1 cellular context compared by ENCODE assay signal in the genomic region with DNA sequence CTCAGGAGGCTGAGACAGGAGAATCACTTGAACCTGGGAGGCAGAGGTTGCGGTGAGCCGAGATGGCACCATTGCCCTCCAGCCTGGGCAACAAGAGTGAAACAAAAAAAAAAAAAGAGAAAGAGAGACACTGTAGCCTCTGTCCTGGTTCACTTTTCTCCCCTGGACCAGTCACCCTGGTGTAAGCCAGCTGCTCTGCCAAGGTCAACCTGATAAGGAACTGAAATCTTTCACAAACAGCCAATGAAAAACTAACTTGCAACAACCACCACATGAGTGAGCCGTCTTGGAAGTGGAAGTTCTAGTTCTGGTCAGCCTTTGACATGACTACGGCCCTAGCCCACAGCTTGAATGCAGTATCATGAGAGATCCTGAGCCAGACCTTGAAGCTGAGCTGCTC.
A peak's percentile ranks its signal among the peaks of the same experiment; 100 is the strongest.
TF ChIP-seq lines count a peak whose summit lies in the region.

No MANE protein-coding gene starts in this region.

TF ChIP-seq in HepG2, 621 proteins besides CTCF, POLR2A, EP300 and RAD21 (continued from another document and continues in another):
- TF ChIP-seq, protein P1, sequence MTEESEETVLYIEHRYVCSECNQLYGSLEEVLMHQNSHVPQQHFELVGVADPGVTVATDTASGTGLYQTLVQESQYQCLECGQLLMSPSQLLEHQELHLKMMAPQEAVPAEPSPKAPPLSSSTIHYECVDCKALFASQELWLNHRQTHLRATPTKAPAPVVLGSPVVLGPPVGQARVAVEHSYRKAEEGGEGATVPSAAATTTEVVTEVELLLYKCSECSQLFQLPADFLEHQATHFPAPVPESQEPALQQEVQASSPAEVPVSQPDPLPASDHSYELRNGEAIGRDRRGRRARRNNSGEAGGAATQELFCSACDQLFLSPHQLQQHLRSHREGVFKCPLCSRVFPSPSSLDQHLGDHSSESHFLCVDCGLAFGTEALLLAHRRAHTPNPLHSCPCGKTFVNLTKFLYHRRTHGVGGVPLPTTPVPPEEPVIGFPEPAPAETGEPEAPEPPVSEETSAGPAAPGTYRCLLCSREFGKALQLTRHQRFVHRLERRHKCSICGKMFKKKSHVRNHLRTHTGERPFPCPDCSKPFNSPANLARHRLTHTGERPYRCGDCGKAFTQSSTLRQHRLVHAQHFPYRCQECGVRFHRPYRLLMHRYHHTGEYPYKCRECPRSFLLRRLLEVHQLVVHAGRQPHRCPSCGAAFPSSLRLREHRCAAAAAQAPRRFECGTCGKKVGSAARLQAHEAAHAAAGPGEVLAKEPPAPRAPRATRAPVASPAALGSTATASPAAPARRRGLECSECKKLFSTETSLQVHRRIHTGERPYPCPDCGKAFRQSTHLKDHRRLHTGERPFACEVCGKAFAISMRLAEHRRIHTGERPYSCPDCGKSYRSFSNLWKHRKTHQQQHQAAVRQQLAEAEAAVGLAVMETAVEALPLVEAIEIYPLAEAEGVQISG (CRISPR knock-in tag; IDR thresholded peaks at IDR 0.05), result no peak
- 0 out of 2 replicates have a peak, but pooled peaks have one; percentile 10 for TF ChIP-seq CEBPG (CRISPR knock-in tag; IDR thresholded peaks at IDR 0.05)
- TF ChIP-seq, protein P2, sequence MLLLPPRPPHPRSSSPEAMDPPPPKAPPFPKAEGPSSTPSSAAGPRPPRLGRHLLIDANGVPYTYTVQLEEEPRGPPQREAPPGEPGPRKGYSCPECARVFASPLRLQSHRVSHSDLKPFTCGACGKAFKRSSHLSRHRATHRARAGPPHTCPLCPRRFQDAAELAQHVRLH (CRISPR knock-in tag; IDR thresholded peaks at IDR 0.05; ENCODE audit: borderline replicate concordance, low read depth), result no peak
- TF ChIP-seq, protein P3, sequence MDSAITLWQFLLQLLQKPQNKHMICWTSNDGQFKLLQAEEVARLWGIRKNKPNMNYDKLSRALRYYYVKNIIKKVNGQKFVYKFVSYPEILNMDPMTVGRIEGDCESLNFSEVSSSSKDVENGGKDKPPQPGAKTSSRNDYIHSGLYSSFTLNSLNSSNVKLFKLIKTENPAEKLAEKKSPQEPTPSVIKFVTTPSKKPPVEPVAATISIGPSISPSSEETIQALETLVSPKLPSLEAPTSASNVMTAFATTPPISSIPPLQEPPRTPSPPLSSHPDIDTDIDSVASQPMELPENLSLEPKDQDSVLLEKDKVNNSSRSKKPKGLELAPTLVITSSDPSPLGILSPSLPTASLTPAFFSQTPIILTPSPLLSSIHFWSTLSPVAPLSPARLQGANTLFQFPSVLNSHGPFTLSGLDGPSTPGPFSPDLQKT (CRISPR knock-in tag; IDR thresholded peaks at IDR 0.05; ENCODE audit: borderline replicate concordance), result no peak
- TF ChIP-seq IKZF1 (IDR thresholded peaks at IDR 0.05), result no peak
- TF ChIP-seq ZNF549 (CRISPR knock-in tag; IDR thresholded peaks at IDR 0.05), result no peak
- TF ChIP-seq ERF (CRISPR knock-in tag; IDR thresholded peaks at IDR 0.05), result no peak
- TF ChIP-seq RBAK (CRISPR knock-in tag; IDR thresholded peaks at IDR 0.05), result no peak
- no peak for TF ChIP-seq SCMH1 (CRISPR knock-in tag; IDR thresholded peaks at IDR 0.05; ENCODE audit: borderline replicate concordance)
- no peak for TF ChIP-seq CBX1 (IDR thresholded peaks at IDR 0.05; ENCODE audit: low read depth)
- TF ChIP-seq PAX8 (CRISPR knock-in tag; IDR thresholded peaks at IDR 0.05; ENCODE audit: borderline replicate concordance), result no peak
- TF ChIP-seq, protein P4, sequence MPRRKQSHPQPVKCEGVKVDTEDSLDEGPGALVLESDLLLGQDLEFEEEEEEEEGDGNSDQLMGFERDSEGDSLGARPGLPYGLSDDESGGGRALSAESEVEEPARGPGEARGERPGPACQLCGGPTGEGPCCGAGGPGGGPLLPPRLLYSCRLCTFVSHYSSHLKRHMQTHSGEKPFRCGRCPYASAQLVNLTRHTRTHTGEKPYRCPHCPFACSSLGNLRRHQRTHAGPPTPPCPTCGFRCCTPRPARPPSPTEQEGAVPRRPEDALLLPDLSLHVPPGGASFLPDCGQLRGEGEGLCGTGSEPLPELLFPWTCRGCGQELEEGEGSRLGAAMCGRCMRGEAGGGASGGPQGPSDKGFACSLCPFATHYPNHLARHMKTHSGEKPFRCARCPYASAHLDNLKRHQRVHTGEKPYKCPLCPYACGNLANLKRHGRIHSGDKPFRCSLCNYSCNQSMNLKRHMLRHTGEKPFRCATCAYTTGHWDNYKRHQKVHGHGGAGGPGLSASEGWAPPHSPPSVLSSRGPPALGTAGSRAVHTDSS (CRISPR knock-in tag; conservative IDR thresholded peaks at IDR 0.05), result no peak
- no peak for TF ChIP-seq NR2F6 (IDR thresholded peaks at IDR 0.05)
- TF ChIP-seq NR2F6 (CRISPR knock-in tag; IDR thresholded peaks at IDR 0.05), result no peak
- TF ChIP-seq ZNF772 (CRISPR knock-in tag; IDR thresholded peaks at IDR 0.05), result no peak
- TF ChIP-seq ZNF556 (CRISPR knock-in tag; IDR thresholded peaks at IDR 0.05; ENCODE audit: borderline replicate concordance), result no peak
- no peak for TF ChIP-seq DNMT3B (CRISPR knock-in tag; conservative IDR thresholded peaks at IDR 0.05)
- no peak for TF ChIP-seq HNRNPL (IDR thresholded peaks at IDR 0.05; ENCODE audit: low read depth, low read length)
- TF ChIP-seq, protein P5, sequence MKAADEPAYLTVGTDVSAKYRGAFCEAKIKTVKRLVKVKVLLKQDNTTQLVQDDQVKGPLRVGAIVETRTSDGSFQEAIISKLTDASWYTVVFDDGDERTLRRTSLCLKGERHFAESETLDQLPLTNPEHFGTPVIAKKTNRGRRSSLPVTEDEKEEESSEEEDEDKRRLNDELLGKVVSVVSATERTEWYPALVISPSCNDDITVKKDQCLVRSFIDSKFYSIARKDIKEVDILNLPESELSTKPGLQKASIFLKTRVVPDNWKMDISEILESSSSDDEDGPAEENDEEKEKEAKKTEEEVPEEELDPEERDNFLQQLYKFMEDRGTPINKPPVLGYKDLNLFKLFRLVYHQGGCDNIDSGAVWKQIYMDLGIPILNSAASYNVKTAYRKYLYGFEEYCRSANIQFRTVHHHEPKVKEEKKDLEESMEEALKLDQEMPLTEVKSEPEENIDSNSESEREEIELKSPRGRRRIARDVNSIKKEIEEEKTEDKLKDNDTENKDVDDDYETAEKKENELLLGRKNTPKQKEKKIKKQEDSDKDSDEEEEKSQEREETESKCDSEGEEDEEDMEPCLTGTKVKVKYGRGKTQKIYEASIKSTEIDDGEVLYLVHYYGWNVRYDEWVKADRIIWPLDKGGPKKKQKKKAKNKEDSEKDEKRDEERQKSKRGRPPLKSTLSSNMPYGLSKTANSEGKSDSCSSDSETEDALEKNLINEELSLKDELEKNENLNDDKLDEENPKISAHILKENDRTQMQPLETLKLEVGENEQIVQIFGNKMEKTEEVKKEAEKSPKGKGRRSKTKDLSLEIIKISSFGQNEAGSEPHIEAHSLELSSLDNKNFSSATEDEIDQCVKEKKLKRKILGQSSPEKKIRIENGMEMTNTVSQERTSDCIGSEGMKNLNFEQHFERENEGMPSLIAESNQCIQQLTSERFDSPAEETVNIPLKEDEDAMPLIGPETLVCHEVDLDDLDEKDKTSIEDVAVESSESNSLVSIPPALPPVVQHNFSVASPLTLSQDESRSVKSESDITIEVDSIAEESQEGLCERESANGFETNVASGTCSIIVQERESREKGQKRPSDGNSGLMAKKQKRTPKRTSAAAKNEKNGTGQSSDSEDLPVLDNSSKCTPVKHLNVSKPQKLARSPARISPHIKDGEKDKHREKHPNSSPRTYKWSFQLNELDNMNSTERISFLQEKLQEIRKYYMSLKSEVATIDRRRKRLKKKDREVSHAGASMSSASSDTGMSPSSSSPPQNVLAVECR (CRISPR knock-in tag; IDR thresholded peaks at IDR 0.05; ENCODE audit: borderline replicate concordance), result no peak
- TF ChIP-seq SAP130 (CRISPR knock-in tag; IDR thresholded peaks at IDR 0.05; ENCODE audit: low read depth), result 0 out of 2 replicates have a peak, but pooled peaks have one; percentile 33
- no peak for TF ChIP-seq KLF13 (CRISPR knock-in tag; IDR thresholded peaks at IDR 0.05)
- no peak for TF ChIP-seq ZNF737 (CRISPR knock-in tag; IDR thresholded peaks at IDR 0.05; ENCODE audit: borderline replicate concordance)
- TF ChIP-seq SP1 (IDR thresholded peaks at IDR 0.05), result no peak
- TF ChIP-seq SP1 (CRISPR knock-in tag; IDR thresholded peaks at IDR 0.05), result no peak
- TF ChIP-seq, protein P6, sequence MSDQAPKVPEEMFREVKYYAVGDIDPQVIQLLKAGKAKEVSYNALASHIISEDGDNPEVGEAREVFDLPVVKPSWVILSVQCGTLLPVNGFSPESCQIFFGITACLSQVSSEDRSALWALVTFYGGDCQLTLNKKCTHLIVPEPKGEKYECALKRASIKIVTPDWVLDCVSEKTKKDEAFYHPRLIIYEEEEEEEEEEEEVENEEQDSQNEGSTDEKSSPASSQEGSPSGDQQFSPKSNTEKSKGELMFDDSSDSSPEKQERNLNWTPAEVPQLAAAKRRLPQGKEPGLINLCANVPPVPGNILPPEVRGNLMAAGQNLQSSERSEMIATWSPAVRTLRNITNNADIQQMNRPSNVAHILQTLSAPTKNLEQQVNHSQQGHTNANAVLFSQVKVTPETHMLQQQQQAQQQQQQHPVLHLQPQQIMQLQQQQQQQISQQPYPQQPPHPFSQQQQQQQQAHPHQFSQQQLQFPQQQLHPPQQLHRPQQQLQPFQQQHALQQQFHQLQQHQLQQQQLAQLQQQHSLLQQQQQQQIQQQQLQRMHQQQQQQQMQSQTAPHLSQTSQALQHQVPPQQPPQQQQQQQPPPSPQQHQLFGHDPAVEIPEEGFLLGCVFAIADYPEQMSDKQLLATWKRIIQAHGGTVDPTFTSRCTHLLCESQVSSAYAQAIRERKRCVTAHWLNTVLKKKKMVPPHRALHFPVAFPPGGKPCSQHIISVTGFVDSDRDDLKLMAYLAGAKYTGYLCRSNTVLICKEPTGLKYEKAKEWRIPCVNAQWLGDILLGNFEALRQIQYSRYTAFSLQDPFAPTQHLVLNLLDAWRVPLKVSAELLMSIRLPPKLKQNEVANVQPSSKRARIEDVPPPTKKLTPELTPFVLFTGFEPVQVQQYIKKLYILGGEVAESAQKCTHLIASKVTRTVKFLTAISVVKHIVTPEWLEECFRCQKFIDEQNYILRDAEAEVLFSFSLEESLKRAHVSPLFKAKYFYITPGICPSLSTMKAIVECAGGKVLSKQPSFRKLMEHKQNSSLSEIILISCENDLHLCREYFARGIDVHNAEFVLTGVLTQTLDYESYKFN (CRISPR knock-in tag; conservative IDR thresholded peaks at IDR 0.05), result peak; percentile 42
- 0 out of 2 replicates have a peak, but pooled peaks have one; percentile 42 for TF ChIP-seq KMT2A (CRISPR knock-in tag; IDR thresholded peaks at IDR 0.05)
- TF ChIP-seq ZFAT (CRISPR knock-in tag; conservative IDR thresholded peaks at IDR 0.05), result no peak
- no peak for TF ChIP-seq FOXC1 (CRISPR knock-in tag; IDR thresholded peaks at IDR 0.05; ENCODE audit: borderline replicate concordance)
- TF ChIP-seq ESRRA (CRISPR knock-in tag; IDR thresholded peaks at IDR 0.05; ENCODE audit: low read depth), result 0 out of 2 replicates have a peak, but pooled peaks have one; percentile 12
- no peak for TF ChIP-seq AKAP8 (CRISPR knock-in tag; IDR thresholded peaks at IDR 0.05)
- TF ChIP-seq FOSL2 (CRISPR knock-in tag; IDR thresholded peaks at IDR 0.05), result 0 out of 2 replicates have a peak, but pooled peaks have one; percentile 18
- no peak for TF ChIP-seq PRPF4 (IDR thresholded peaks at IDR 0.05; ENCODE audit: low read depth, low read length, poor library complexity, severe bottlenecking)
- TF ChIP-seq, protein P7, sequence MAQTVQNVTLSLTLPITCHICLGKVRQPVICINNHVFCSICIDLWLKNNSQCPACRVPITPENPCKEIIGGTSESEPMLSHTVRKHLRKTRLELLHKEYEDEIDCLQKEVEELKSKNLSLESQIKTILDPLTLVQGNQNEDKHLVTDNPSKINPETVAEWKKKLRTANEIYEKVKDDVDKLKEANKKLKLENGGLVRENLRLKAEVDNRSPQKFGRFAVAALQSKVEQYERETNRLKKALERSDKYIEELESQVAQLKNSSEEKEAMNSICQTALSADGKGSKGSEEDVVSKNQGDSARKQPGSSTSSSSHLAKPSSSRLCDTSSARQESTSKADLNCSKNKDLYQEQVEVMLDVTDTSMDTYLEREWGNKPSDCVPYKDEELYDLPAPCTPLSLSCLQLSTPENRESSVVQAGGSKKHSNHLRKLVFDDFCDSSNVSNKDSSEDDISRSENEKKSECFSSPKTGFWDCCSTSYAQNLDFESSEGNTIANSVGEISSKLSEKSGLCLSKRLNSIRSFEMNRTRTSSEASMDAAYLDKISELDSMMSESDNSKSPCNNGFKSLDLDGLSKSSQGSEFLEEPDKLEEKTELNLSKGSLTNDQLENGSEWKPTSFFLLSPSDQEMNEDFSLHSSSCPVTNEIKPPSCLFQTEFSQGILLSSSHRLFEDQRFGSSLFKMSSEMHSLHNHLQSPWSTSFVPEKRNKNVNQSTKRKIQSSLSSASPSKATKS (CRISPR knock-in tag; IDR thresholded peaks at IDR 0.05), result no peak
- TF ChIP-seq, protein P8, sequence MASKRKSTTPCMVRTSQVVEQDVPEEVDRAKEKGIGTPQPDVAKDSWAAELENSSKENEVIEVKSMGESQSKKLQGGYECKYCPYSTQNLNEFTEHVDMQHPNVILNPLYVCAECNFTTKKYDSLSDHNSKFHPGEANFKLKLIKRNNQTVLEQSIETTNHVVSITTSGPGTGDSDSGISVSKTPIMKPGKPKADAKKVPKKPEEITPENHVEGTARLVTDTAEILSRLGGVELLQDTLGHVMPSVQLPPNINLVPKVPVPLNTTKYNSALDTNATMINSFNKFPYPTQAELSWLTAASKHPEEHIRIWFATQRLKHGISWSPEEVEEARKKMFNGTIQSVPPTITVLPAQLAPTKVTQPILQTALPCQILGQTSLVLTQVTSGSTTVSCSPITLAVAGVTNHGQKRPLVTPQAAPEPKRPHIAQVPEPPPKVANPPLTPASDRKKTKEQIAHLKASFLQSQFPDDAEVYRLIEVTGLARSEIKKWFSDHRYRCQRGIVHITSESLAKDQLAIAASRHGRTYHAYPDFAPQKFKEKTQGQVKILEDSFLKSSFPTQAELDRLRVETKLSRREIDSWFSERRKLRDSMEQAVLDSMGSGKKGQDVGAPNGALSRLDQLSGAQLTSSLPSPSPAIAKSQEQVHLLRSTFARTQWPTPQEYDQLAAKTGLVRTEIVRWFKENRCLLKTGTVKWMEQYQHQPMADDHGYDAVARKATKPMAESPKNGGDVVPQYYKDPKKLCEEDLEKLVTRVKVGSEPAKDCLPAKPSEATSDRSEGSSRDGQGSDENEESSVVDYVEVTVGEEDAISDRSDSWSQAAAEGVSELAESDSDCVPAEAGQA (IDR thresholded peaks at IDR 0.05; ENCODE audit: low read depth), result no peak
- TF ChIP-seq, protein P8 (CRISPR knock-in tag; IDR thresholded peaks at IDR 0.05; ENCODE audit: borderline replicate concordance), result no peak
- no peak for TF ChIP-seq NFE2L2 (IDR thresholded peaks at IDR 0.05; ENCODE audit: low read length)
- TF ChIP-seq ARNT2 (CRISPR knock-in tag; IDR thresholded peaks at IDR 0.05; ENCODE audit: low read depth), result no peak
- TF ChIP-seq ARHGAP35 (CRISPR knock-in tag; IDR thresholded peaks at IDR 0.05; ENCODE audit: borderline replicate concordance), result no peak
